In the genomic region with DNA sequence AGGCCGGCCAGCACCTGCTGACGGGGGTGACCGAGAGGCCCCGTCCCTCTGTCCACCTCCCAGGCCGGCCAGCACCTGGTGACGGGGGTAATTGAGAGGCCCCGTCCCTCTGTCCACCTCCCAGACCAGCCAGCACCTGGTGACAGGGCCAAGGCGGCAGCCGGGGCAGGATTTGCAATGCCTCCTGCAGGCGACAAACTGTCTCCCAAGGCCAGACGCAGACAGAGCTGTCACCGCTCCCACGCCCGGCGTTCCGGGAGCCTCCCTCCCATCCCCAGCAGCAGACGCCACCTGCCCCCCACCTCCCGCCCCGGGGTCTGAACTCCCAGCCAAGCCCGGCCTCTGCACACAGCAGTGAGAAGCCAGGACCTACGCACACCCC, we compare ENCODE assay signal across 9 cellular contexts.
A peak's percentile ranks its signal among the peaks of the same experiment; 100 is the strongest.
DNase-seq lines count a peak whose midpoint lies in the region; ATAC-seq, FAIRE-seq and TF ChIP-seq lines count a peak whose summit lies in the region.
"Had no signal": no experiment of that assay in that cellular context is flagged by ENCODE, and none has a peak within 500 bp of the region (broad histone marks: within the 10 kb centered on the region; RNA-seq: fewer than 3 reads in every experiment).

No MANE protein-coding gene starts in this region.

- intact Hi-C loops in left ventricle myocardium superior (cut with micrococcal nuclease), result no loop called here

- H3K36me3 ChIP-seq in SK-N-MC (ENCODE audit: insufficient read depth, low read length), result no peaks in the 10 kb centered on the region
- no peaks in the 10 kb centered on the region for H3K36me3 ChIP-seq in skeletal muscle satellite cell (ENCODE audit: insufficient read depth, low read length)
- no peaks in the 10 kb centered on the region for H3K36me3 ChIP-seq in small intestine (ENCODE audit: control insufficient read depth in 2 of 2, insufficient read depth in 2 of 2, low read length in 2 of 2)

- peaks cover 13% of the 10 kb centered on the region for H3K27me3 ChIP-seq in skeletal muscle satellite cell (ENCODE audit: control insufficient read depth, insufficient read depth, low read length)
- H3K27me3 ChIP-seq in small intestine (ENCODE audit: control insufficient read depth in 2 of 2, insufficient read depth in 2 of 2, low read length in 2 of 2), result no peaks in the 10 kb centered on the region

- peak; percentile 46 for ATAC-seq in left ventricle myocardium superior

- peak; percentile 27 for DNase-seq in GM20000 (ENCODE audit: low spot score)
- DNase-seq in SK-N-MC (ENCODE audit: low read depth, low spot score), result no peak
- no peak for DNase-seq in left ventricle myocardium superior
- no peak for DNase-seq in ACHN
- no peak for DNase-seq in small intestine
- no peak for DNase-seq in urothelium cell line (ENCODE audit: low spot score)
- no peak for DNase-seq in NCI-H510A treated with DMSO at 0.1 percent for 48 hours (lab: John Stamatoyannopoulos, UW)

- TF ChIP-seq CTCF in GM20000 (IDR thresholded peaks at IDR 0.05; ENCODE audit: extremely low read depth, missing control alignments), result no peak

- H3K4me2 ChIP-seq in skeletal muscle satellite cell (ENCODE audit: low read length), result peak overlapping the region; percentile 93

- H3K9ac ChIP-seq in SK-N-MC (ENCODE audit: insufficient read length), result no peak overlapping the region
- H3K9ac ChIP-seq in skeletal muscle satellite cell (ENCODE audit: low read depth, low read length), result peak overlapping the region; percentile 31

- H3K27ac ChIP-seq in SK-N-MC (no peak overlapping the region), small intestine (ENCODE audit: low read depth in 1 of 2, low read length in 1 of 2) (no peak overlapping the region)

- WGBS in small intestine, 3 donors, result 2 to 16% (median 6%) methylated on average over 14 to 21 of the region's 21 CpGs

- H3K4me1 ChIP-seq in skeletal muscle satellite cell (ENCODE audit: control insufficient read depth, insufficient read depth, low read length) (peaks cover 20% of the 10 kb centered on the region), small intestine (ENCODE audit: control insufficient read depth in 2 of 2, insufficient read depth in 1 of 2, low read depth in 1 of 2, low read length in 1 of 2) (no peaks in the 10 kb centered on the region)

- FAIRE-seq in small intestine (lab: Jason Lieb, UNC) (no peak), urothelium cell line (lab: Jason Lieb, UNC) (no peak)

- no peaks in the 10 kb centered on the region for H3K9me3 ChIP-seq in SK-N-MC (ENCODE audit: low read depth, low read length)
- H3K9me3 ChIP-seq in skeletal muscle satellite cell (replicated peaks; ENCODE audit: low read length), result no peaks in the 10 kb centered on the region
- no peaks in the 10 kb centered on the region for H3K9me3 ChIP-seq in small intestine (ENCODE audit: control insufficient read depth, low read depth)

- in situ Hi-C loops in ACHN (cut with HindIII; ENCODE audit: low pct_ligation_motif_present, low pct_unique_long_range_greater_than_20kb, low sequenced_read_pairs), result no loop called here

- H3K4me3 ChIP-seq in SK-N-MC (peak overlapping the region; percentile 62), skeletal muscle satellite cell (ENCODE audit: low read length) (peak overlapping the region; percentile 70), small intestine (ENCODE audit: low read depth in 1 of 2, low read length in 2 of 2) (no peak overlapping the region)
- H3K4me3 ChIP-seq: lung had no signal

Comparison
In these comparisons a context has a peak if more than half of its experiments do, and no peak if none do; other contexts are left out.
1. H3K4me3 ChIP-seq: peak in SK-N-MC (single experiment) and skeletal muscle satellite cell (single experiment); none in small intestine (0 of 2).